ENCODE assay signal across 8 cellular contexts in the genomic region with DNA sequence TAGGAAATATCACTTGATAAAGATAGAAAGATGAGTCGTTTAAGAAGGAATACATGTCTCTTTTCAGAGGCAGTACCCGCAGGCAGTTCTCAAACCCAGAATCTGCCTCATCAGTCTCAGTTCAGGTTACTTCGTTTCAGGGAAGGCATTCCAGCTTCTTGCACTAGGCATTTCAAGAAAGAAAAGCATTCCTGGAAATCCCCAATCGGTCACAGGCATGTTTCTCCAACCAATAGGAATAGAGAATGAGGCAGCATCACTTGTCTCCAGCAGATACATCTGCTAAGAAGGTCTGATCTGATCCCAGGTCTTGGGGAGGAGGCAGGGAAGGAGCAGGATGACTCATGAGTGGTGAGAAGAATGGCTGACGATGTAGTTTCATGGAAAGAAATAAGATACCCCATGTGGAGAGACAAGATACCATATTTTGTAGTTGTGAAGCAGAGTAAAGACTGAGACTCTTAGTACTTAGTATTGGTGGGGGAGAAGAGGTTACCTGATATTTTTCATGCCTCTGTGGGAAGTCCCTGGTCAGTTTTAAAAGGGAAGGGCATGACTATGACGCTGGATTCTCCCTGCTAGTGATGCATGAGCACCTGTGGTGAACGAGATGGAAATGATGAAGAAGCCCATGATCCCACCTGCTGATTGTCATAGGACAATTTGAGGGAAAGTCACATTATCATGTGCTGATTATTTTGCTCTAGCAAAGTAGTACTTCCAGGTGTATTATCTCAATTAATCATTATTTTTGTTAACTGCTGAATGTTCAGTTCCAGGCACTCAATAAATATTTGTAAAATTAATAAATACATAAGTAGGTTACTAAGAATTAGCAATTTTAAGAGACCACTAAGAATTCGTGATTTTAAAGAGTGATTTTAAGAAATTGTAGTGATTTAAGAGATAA. TPM values are rescaled to one million over a fixed set of nuclear protein-coding genes. Genes with fewer than 3 reads are reported as not detected.
DNase-seq lines count a peak whose midpoint lies in the region; ATAC-seq, FAIRE-seq and TF ChIP-seq lines count a peak whose summit lies in the region.

No MANE protein-coding gene starts in this region.

- H3K27me3 ChIP-seq in AG04450 (ENCODE audit: control insufficient read depth, insufficient read depth, low read length), result no peaks in the 10 kb centered on the region
- no peaks in the 10 kb centered on the region for H3K27me3 ChIP-seq in subcutaneous abdominal adipose tissue (ENCODE audit: control insufficient read depth in 5 of 5, insufficient read depth in 4 of 5, low read length in 5 of 5)

- H3K4me3 ChIP-seq in AG04450 (ENCODE audit: low read depth, low read length) (no peak overlapping the region), mesodermal cell (ENCODE audit: extremely low read depth, insufficient read depth, low read length, poor library complexity, severe bottlenecking) (no peak overlapping the region), subcutaneous abdominal adipose tissue (ENCODE audit: low read depth in 1 of 5, low read length in 5 of 5) (peak overlapping the region in 2 of 5 donors; percentile 10 to 18)

- peak; percentile 66 for ATAC-seq in GM18499 (IDR thresholded peaks at IDR 0.05; ENCODE audit: insufficient read depth, unreplicated experiment)
- ATAC-seq in HG02840 (IDR thresholded peaks at IDR 0.05; ENCODE audit: low FRiP score, unreplicated experiment), result peak; percentile 83

- WGBS in mesodermal cell (ENCODE audit: insufficient coverage in 2 of 2), 2 experiments, result 25 to 43% methylated on average over 4 to 6 of the region's 8 CpGs

- POLR2A ChIA-PET in AG04450 (lab: Yijun Ruan, JAX), result no interaction called here
- POLR2A ChIA-PET in activated CD4-positive, alpha-beta T cell treated with anti-CD3 and anti-CD28 coated beads, Interleukin-2, amount 10 ng/mL, durations not matched to agents 7 days and 5 days (lab: Charles Lee), result no interaction called here

- TF ChIP-seq CTCF in AG04450 (IDR thresholded peaks at IDR 0.05; ENCODE audit: low read depth, low read length), result no peak

- no peaks in the 10 kb centered on the region for H3K9me3 Mint-ChIP-seq in activated CD4-positive, alpha-beta T cell treated with anti-CD3 and anti-CD28 coated beads, Interleukin-2, amount 10 ng/mL, durations not matched to agents 7 days and 5 days

- H3K9me3 ChIP-seq in AG04450 (ENCODE audit: control insufficient read depth, insufficient read depth, low read length) (no peaks in the 10 kb centered on the region), mesodermal cell (ENCODE audit: control insufficient read depth, low read length) (no peaks in the 10 kb centered on the region), subcutaneous abdominal adipose tissue (ENCODE audit: control insufficient read depth in 5 of 5, low read length in 5 of 5) (no peaks in the 10 kb centered on the region)

- H3K4me1 ChIP-seq in mesodermal cell (ENCODE audit: control insufficient read depth, insufficient read depth, low read length, poor library complexity, severe bottlenecking) (no peaks in the 10 kb centered on the region), subcutaneous abdominal adipose tissue (ENCODE audit: control insufficient read depth in 5 of 5, insufficient read depth in 5 of 5, low read length in 5 of 5) (peaks cover 0 to 10% (median 0%) of the 10 kb centered on the region in 5 donors)

- CTCF ChIA-PET in AG04450 (lab: Charles Lee), result no interaction called here
- CTCF ChIA-PET in activated CD4-positive, alpha-beta T cell treated with anti-CD3 and anti-CD28 coated beads, Interleukin-2, amount 10 ng/mL, durations not matched to agents 7 days and 5 days (lab: Charles Lee), result interaction anchor here (1.5 to 1.7 kb wide), 2 partner anchors 13 to 56 kb away, joined by 4 to 9 read pairs; partner anchors contain the start of gene HLA-DQB1

- no peaks in the 10 kb centered on the region for H3K36me3 ChIP-seq in mesodermal cell (ENCODE audit: control insufficient read depth, insufficient read depth, low read length)
- H3K36me3 ChIP-seq in subcutaneous abdominal adipose tissue (ENCODE audit: control insufficient read depth in 5 of 5, insufficient read depth in 5 of 5, low read length in 5 of 5), result no peaks in the 10 kb centered on the region

- H3K36me3 Mint-ChIP-seq in activated CD4-positive, alpha-beta T cell treated with anti-CD3 and anti-CD28 coated beads, Interleukin-2, amount 10 ng/mL, durations not matched to agents 7 days and 5 days (ENCODE audit: low read depth), result no peaks in the 10 kb centered on the region

- peaks cover 4% of the 10 kb centered on the region for H3K27me3 Mint-ChIP-seq in activated CD4-positive, alpha-beta T cell treated with anti-CD3 and anti-CD28 coated beads, Interleukin-2, amount 10 ng/mL, durations not matched to agents 7 days and 5 days

- DNase-seq in AG04450 (ENCODE audit: low read depth, low spot score) (peak; percentile 68), NCI-H2029 (lab: John Stamatoyannopoulos, UW) (peak; percentile 10)
- peak; percentile 61 for DNase-seq in activated CD4-positive, alpha-beta T cell treated with anti-CD3 and anti-CD28 coated beads, Interleukin-2, amount 10 ng/mL, durations not matched to agents 7 days and 5 days

- no peak overlapping the region for H3K27ac ChIP-seq in AG04450 (ENCODE audit: low read depth, low read length)
- peak overlapping the region; percentile 49 for H3K27ac ChIP-seq in mesodermal cell (ENCODE audit: low read depth, low read length, severe bottlenecking)
- peak overlapping the region; percentile 52 for H3K27ac ChIP-seq in subcutaneous abdominal adipose tissue (ENCODE audit: low read depth, low read length)

- peak; percentile 88 for FAIRE-seq in endometrium (lab: Jason Lieb, UNC)

- H3K4me1 Mint-ChIP-seq in activated CD4-positive, alpha-beta T cell treated with anti-CD3 and anti-CD28 coated beads, Interleukin-2, amount 10 ng/mL, durations not matched to agents 7 days and 5 days, result peaks cover 5% of the 10 kb centered on the region

- no peak overlapping the region for H3K4me3 Mint-ChIP-seq in activated CD4-positive, alpha-beta T cell treated with anti-CD3 and anti-CD28 coated beads, Interleukin-2, amount 10 ng/mL, durations not matched to agents 7 days and 5 days

- no peak overlapping the region for H3K9ac ChIP-seq in subcutaneous abdominal adipose tissue (ENCODE audit: low read length in 5 of 5)

- no peak overlapping the region for H3K27ac Mint-ChIP-seq in activated CD4-positive, alpha-beta T cell treated with anti-CD3 and anti-CD28 coated beads, Interleukin-2, amount 10 ng/mL, durations not matched to agents 7 days and 5 days

RNA-seq across cellular contexts. Expression of gene HLA-DRB1, which starts 20.3 kb away (rescaled TPM):
- not detected in 2 replicates for polyA plus RNA-seq in AG04450 (2011; rRNA removed)
- not detected in 2 replicates for polyA minus RNA-seq in AG04450 (2011; rRNA and poly(A)+ RNA removed)
- total RNA-seq in activated CD4-positive, alpha-beta T cell treated with anti-CD3 and anti-CD28 coated beads, Interleukin-2, amount 10 ng/mL, durations not matched to agents 7 days and 5 days, result 10 to 100 TPM; 51.4 to 55.9 TPM
- 6.1 TPM for polyA plus RNA-seq in mesodermal cell (2013, experiment 1 of 2)
- 6.0 TPM for polyA plus RNA-seq in mesodermal cell (2013, experiment 2 of 2)

RNA-seq across cellular contexts. Expression of gene HLA-DQA1, which starts 27.2 kb away (rescaled TPM):
- polyA plus RNA-seq in AG04450 (2011; rRNA removed), result not detected in 2 replicates
- not detected in 2 replicates for polyA minus RNA-seq in AG04450 (2011; rRNA and poly(A)+ RNA removed)
- total RNA-seq in activated CD4-positive, alpha-beta T cell treated with anti-CD3 and anti-CD28 coated beads, Interleukin-2, amount 10 ng/mL, durations not matched to agents 7 days and 5 days, result 1 to 10 TPM; 4.7 to 5.2 TPM
- polyA plus RNA-seq in mesodermal cell (2013, experiment 1 of 2), result not detected
- polyA plus RNA-seq in mesodermal cell (2013, experiment 2 of 2), result not detected

RNA-seq across cellular contexts. Expression of gene HLA-DQB1, which starts 56.5 kb away (rescaled TPM):
- not detected in 2 replicates for polyA plus RNA-seq in AG04450 (2011; rRNA removed)
- not detected in 2 replicates for polyA minus RNA-seq in AG04450 (2011; rRNA and poly(A)+ RNA removed)
- 10 to 100 TPM; 24.1 to 26.0 TPM for total RNA-seq in activated CD4-positive, alpha-beta T cell treated with anti-CD3 and anti-CD28 coated beads, Interleukin-2, amount 10 ng/mL, durations not matched to agents 7 days and 5 days
- polyA plus RNA-seq in mesodermal cell (2013, experiment 1 of 2), result 14.9 TPM
- 15.7 TPM for polyA plus RNA-seq in mesodermal cell (2013, experiment 2 of 2)

Comparison
In these comparisons a context has a peak if more than half of its experiments do, and no peak if none do; other contexts are left out.
1. DNase-seq: peak in every context shown above with its lines; median percentile 68 in AG04450; 61 in activated CD4-positive, alpha-beta T cell treated with anti-CD3 and anti-CD28 coated beads, Interleukin-2, amount 10 ng/mL, durations not matched to agents 7 days and 5 days; 10 in NCI-H2029.